ENCODE assay signal across 10 cellular contexts in the genomic region with DNA sequence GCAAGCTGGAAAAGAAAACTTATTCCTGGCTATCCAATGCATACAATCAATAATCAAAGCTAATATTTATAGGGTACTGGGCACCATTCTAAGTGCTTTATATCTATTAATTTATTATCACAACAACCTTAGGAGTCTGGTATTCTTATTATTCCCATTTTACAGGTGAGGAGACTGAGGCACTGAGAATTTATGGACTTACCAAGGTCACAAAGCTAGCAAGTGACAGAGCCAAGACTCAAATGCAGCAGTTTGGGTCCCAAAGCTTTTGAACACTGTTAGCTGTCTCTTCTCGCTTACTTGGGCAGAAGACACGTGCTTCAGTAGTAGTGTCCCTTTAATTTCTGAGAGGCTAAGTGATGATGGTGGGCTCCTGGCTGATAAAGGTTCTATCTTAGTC.
"Had no signal": no experiment of that assay in that cellular context is flagged by ENCODE, and none has a peak within 500 bp of the region (broad histone marks: within the 10 kb centered on the region; RNA-seq: fewer than 3 reads in every experiment).

No MANE protein-coding gene starts in this region.

- H3K4me3 ChIP-seq: GM23248, HAP-1 had no signal

- H3K9me3 Mint-ChIP-seq: H9, HFFc6 had no signal

- ATAC-seq: HCT116 had no signal

- H2AFZ ChIP-seq: GM23248 had no signal

- FAIRE-seq: H1, H54 had no signal

- H3K27ac ChIP-seq: GM23248 had no signal

- H3K4me3 Mint-ChIP-seq: H9, HFFc6 had no signal

- H3K27ac Mint-ChIP-seq: HFFc6 had no signal

- DNase-seq: GM23248, GOT3, H7, H9, HCEC 1CT, HFFc6 had no signal

- H3K9me3 ChIP-seq: HAP-1 had no signal

- H3K9ac ChIP-seq: GM23248 had no signal
